ENCODE assay signal across 18 cellular contexts in the genomic region with DNA sequence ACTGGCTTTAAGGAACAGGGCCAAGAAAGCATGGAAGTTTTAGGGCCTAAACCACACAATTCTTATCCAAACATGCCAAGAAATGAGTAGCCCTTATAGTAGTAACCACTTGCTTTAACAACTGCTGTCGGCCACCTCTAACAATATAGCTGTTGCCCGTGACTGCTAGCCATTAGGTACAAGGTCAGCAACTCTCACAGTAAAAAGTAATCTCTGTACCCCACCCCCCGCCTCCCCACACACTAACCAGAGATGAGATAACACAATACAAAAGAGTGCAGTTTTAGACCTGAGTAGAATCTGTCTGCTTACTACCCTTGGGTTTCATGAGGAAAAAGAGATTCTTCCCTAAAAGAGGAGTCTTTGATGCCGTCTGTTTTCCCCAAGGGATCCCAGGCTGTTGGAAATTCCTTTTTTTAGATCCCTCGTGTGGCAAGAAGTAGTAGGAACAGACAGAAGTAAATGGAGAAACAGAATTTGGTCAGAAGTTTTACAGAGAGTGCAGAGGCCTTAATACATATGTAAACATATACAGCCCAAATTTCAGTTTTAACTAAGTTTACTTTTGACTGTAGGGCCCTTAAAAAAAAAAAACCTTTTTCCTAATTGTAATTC.
DNase-seq lines count a peak whose midpoint lies in the region; ATAC-seq and TF ChIP-seq lines count a peak whose summit lies in the region.
"Had no signal": no experiment of that assay in that cellular context is flagged by ENCODE, and none has a peak within 500 bp of the region (broad histone marks: within the 10 kb centered on the region; RNA-seq: fewer than 3 reads in every experiment).

No MANE protein-coding gene starts in this region.

- no peak overlapping the region for H2BK12ac ChIP-seq in mesenchymal stem cell (ENCODE audit: low read length in 2 of 2)

- no peak overlapping the region for H3K23ac ChIP-seq in mesenchymal stem cell (ENCODE audit: low read length in 2 of 2)

- H2BK15ac ChIP-seq in mesenchymal stem cell (ENCODE audit: low read depth, poor library complexity, severe bottlenecking): no peak overlapping the region

- no peak overlapping the region for H2BK120ac ChIP-seq in mesenchymal stem cell (ENCODE audit: low read depth, low read length)

- H3K27ac ChIP-seq in mesenchymal stem cell (ENCODE audit: low read length, poor library complexity, severe bottlenecking): no peak overlapping the region
- H3K27ac ChIP-seq: 22Rv1, KMS-11, PC-9 had no signal

- no peak overlapping the region for H3K4me2 ChIP-seq in mesenchymal stem cell (ENCODE audit: low read length, poor library complexity, severe bottlenecking)
- H3K4me2 ChIP-seq: KMS-11, PC-9 had no signal

- no peak overlapping the region for H3K14ac ChIP-seq in mesenchymal stem cell (ENCODE audit: low read length in 2 of 2)

- H3K9ac ChIP-seq in mesenchymal stem cell (ENCODE audit: low read length): no peak overlapping the region
- H3K9ac ChIP-seq: KMS-11 had no signal

- H2BK5ac ChIP-seq in mesenchymal stem cell (ENCODE audit: low read depth, low read length, poor library complexity, severe bottlenecking): no peak overlapping the region

- DNase-seq in DMS 273 (lab: John Stamatoyannopoulos, UW; ENCODE audit: unreplicated experiment) (peak; percentile 10), DMS 273 treated with DMSO at 0.1 percent for 48 hours (lab: John Stamatoyannopoulos, UW) (no peak), astrocyte of the spinal cord (ENCODE audit: low read depth, low spot score) (peak; percentile 9), mesenchymal stem cell (no peak), type B pancreatic cell (ENCODE audit: extremely low spot score, unreplicated experiment) (no peak), ecto neural progenitor cell (ENCODE audit: low spot score) (no peak)
- no peak for DNase-seq in stimulated activated CD4-positive, alpha-beta T cell treated with anti-CD3 and anti-CD28 coated beads, Interleukin-4, amount 100 ng/mL, for 1 hour
- DNase-seq: COR-L47, HFFc6, NCI-H1436, NCI-H2029, NCI-H345, NCI-H524 treated with DMSO at 0.1 percent for 48 hours, PC-9 had no signal

- no peak overlapping the region for H2AK5ac ChIP-seq in mesenchymal stem cell (ENCODE audit: low read length, severe bottlenecking)

- no peak overlapping the region for H3K4ac ChIP-seq in mesenchymal stem cell (ENCODE audit: low read depth in 1 of 2, low read length in 2 of 2)

- no peaks in the 10 kb centered on the region for H3K4me1 ChIP-seq in mesenchymal stem cell (ENCODE audit: control insufficient read depth, insufficient read depth, low read depth, low read length)

- H3K79me1 ChIP-seq in mesenchymal stem cell (replicated peaks; ENCODE audit: low read length, poor library complexity, severe bottlenecking): no peaks in the 10 kb centered on the region

- H3K18ac ChIP-seq in mesenchymal stem cell (ENCODE audit: low read depth in 1 of 2, low read length in 2 of 2): no peak overlapping the region

- H3K4me3 ChIP-seq in astrocyte of the spinal cord (ENCODE audit: low read depth, low read length) (no peak overlapping the region), mesenchymal stem cell (ENCODE audit: insufficient read depth in 1 of 2, low read depth in 1 of 2, low read length in 2 of 2) (no peak overlapping the region)
- H3K4me3 ChIP-seq: PC-9 had no signal

- H3K9me3 ChIP-seq in mesenchymal stem cell (ENCODE audit: control insufficient read depth, low read length): no peaks in the 10 kb centered on the region

- in situ Hi-C loops in astrocyte of the spinal cord (cut with HindIII; ENCODE audit: low sequenced_read_pairs): no loop called here

- H4K8ac ChIP-seq in mesenchymal stem cell (ENCODE audit: low read length): no peak overlapping the region

- no peaks in the 10 kb centered on the region for H3K9me3 Mint-ChIP-seq in type B pancreatic cell
- H3K9me3 Mint-ChIP-seq: HFFc6 had no signal

- no peaks in the 10 kb centered on the region for H3K27me3 Mint-ChIP-seq in type B pancreatic cell
- H3K27me3 Mint-ChIP-seq: B cell had no signal

- H3K4me1 Mint-ChIP-seq in type B pancreatic cell (ENCODE audit: unreplicated experiment): peaks cover 17% of the 10 kb centered on the region
- H3K4me1 Mint-ChIP-seq: B cell had no signal

- WGBS in mesenchymal stem cell: 77% methylated on average over 3 of the region's 5 CpGs

- peak overlapping the region; percentile 53 for H2AFZ ChIP-seq in mesenchymal stem cell (ENCODE audit: low read depth, low read length)
- H2AFZ ChIP-seq: PC-9 had no signal

- no peaks in the 10 kb centered on the region for H3K36me3 ChIP-seq in mesenchymal stem cell (ENCODE audit: control insufficient read depth in 1 of 2, insufficient read depth in 2 of 2, low read depth in 1 of 2, low read length in 2 of 2)

- no peak overlapping the region for H3K4me3 Mint-ChIP-seq in type B pancreatic cell
- H3K4me3 Mint-ChIP-seq: B cell, HFFc6 had no signal

- no peak for ATAC-seq in HG02870 (IDR thresholded peaks at IDR 0.05; ENCODE audit: unreplicated experiment)

- TF ChIP-seq CTCF in astrocyte of the spinal cord (IDR thresholded peaks at IDR 0.05; ENCODE audit: low read depth, low read length) (no peak), type B pancreatic cell (conservative IDR thresholded peaks at IDR 0.05) (no peak)

- no peak overlapping the region for H4K91ac ChIP-seq in mesenchymal stem cell (ENCODE audit: low read length)

- no peaks in the 10 kb centered on the region for H3K27me3 ChIP-seq in mesenchymal stem cell (ENCODE audit: control insufficient read depth in 1 of 2, insufficient read depth in 1 of 2, low read length in 2 of 2)

- peak overlapping the region; percentile 59 for H3K27ac Mint-ChIP-seq in type B pancreatic cell
- H3K27ac Mint-ChIP-seq: B cell, HFFc6 had no signal

- H3K36me3 Mint-ChIP-seq in type B pancreatic cell: peaks cover 3% of the 10 kb centered on the region

Comparison
In these comparisons a context has a peak if more than half of its experiments do, and no peak if none do; other contexts are left out.
1. DNase-seq: peak in DMS 273 (single experiment) and astrocyte of the spinal cord (single experiment); none in DMS 273 treated with DMSO at 0.1 percent for 48 hours (single experiment), mesenchymal stem cell (single experiment), type B pancreatic cell (single experiment), stimulated activated CD4-positive, alpha-beta T cell treated with anti-CD3 and anti-CD28 coated beads, Interleukin-4, amount 100 ng/mL, for 1 hour (single experiment) and ecto neural progenitor cell (single experiment).